Comparison of ENCODE assay signal across 1 cellular context in the genomic region with DNA sequence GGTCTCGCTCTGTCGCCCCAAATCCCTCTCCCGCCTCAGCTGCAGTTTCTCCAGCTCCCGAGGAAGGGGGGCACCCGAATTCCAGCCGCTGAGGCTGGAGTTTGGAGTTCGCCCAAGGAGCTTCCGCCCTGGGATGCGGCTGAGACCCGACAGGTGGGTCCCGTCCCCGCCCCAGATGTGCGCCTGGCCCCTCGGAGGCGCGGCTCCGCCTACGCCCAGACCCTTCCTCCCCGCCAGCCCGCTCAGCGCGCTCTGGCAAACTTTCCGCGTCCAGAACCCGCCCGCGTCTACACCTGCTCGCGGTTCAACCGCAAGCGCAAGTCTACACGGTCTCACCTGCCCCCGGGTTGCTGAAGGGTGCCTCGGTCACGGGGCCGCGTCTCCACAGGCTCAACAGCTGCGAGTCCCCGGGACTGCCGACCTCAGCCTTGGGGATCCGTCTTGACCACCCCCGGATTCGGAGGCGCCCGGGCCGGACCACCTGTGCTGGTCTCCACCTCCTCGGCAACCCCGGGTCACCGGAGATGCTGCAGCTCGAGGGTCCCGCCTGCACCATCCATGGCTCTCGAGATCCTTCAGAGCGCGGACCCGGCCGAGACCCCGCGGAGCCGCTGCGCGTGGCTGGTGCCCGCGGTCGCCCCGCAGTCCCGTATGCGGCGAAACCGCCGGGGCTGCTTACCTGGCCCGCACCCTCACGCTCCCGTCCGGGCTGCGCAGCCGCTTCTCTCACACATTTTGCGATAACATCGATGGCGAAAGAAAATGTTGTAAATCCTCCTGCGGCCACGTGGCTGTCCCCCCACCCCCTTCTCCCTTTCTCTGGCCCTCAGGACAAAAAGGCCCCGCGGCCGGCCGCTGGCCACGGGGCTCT.
TF ChIP-seq lines count a peak whose summit lies in the region.

No MANE protein-coding gene starts in this region.

TF ChIP-seq in HEK293, 187 proteins besides CTCF, POLR2A, EP300 and RAD21 (continued from another document and continues in another):
- TF ChIP-seq, protein P1, sequence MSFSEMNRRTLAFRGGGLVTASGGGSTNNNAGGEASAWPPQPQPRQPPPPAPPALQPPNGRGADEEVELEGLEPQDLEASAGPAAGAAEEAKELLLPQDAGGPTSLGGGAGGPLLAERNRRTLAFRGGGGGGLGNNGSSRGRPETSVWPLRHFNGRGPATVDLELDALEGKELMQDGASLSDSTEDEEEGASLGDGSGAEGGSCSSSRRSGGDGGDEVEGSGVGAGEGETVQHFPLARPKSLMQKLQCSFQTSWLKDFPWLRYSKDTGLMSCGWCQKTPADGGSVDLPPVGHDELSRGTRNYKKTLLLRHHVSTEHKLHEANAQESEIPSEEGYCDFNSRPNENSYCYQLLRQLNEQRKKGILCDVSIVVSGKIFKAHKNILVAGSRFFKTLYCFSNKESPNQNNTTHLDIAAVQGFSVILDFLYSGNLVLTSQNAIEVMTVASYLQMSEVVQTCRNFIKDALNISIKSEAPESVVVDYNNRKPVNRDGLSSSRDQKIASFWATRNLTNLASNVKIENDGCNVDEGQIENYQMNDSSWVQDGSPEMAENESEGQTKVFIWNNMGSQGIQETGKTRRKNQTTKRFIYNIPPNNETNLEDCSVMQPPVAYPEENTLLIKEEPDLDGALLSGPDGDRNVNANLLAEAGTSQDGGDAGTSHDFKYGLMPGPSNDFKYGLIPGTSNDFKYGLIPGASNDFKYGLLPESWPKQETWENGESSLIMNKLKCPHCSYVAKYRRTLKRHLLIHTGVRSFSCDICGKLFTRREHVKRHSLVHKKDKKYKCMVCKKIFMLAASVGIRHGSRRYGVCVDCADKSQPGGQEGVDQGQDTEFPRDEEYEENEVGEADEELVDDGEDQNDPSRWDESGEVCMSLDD (tag by site-specific recombination; IDR thresholded peaks at IDR 0.05): peak; percentile 48; the same call in 1 of the 2 replicates
- TF ChIP-seq ZNF274 (IDR thresholded peaks at IDR 0.05; ENCODE audit: low read length) (no peak), ZNF274 (tag by site-specific recombination; IDR thresholded peaks at IDR 0.05; ENCODE audit: borderline replicate concordance) (no peak), ZNF561 (tag by site-specific recombination; IDR thresholded peaks at IDR 0.05; ENCODE audit: borderline replicate concordance) (peak; percentile 91; the same call in 1 of the 2 replicates), ZBTB8A (tag by site-specific recombination; IDR thresholded peaks at IDR 0.05) (peak; percentile 66), ZNF621 (tag by site-specific recombination; IDR thresholded peaks at IDR 0.05) (no peak), ZNF140 (tag by site-specific recombination; IDR thresholded peaks at IDR 0.05) (no peak), ZFP41 (tag by site-specific recombination; IDR thresholded peaks at IDR 0.05; ENCODE audit: borderline replicate concordance) (no peak), ZNF747 (tag by site-specific recombination; IDR thresholded peaks at IDR 0.05) (no peak), FEZF1 (tag by site-specific recombination; IDR thresholded peaks at IDR 0.05) (no peak), ZNF341 (tag by site-specific recombination; IDR thresholded peaks at IDR 0.05; ENCODE audit: low read depth) (peak; percentile 37; the same call in 1 of the 2 replicates), ZNF239 (tag by site-specific recombination; IDR thresholded peaks at IDR 0.05) (no peak), ZNF629 (tag by site-specific recombination; IDR thresholded peaks at IDR 0.05) (peak; percentile 19; the same call in 1 of the 2 replicates), ZNF76 (tag by site-specific recombination; IDR thresholded peaks at IDR 0.05; ENCODE audit: borderline replicate concordance, low read depth) (no peak), SP2 (tag by site-specific recombination; IDR thresholded peaks at IDR 0.05) (peak; percentile 65), ZNF423 (tag by site-specific recombination; IDR thresholded peaks at IDR 0.05) (no peak), ZNF138 (tag by site-specific recombination; IDR thresholded peaks at IDR 0.05; ENCODE audit: borderline replicate concordance) (no peak), ZNF155 (tag by site-specific recombination; IDR thresholded peaks at IDR 0.05) (no peak), ZNF37A (tag by site-specific recombination; IDR thresholded peaks at IDR 0.05) (no peak), ZNF146 (tag by site-specific recombination; IDR thresholded peaks at IDR 0.05) (no peak), ZNF660 (tag by site-specific recombination; IDR thresholded peaks at IDR 0.05) (0 out of 2 replicates have a peak, but pooled peaks have one; percentile 46), MEIS1 (CRISPR knock-in tag; IDR thresholded peaks at IDR 0.05; ENCODE audit: borderline replicate concordance) (no peak), ZNF624 (tag by site-specific recombination; IDR thresholded peaks at IDR 0.05) (no peak), ZNF785 (tag by site-specific recombination; IDR thresholded peaks at IDR 0.05) (no peak), GLI2 (tag by site-specific recombination; IDR thresholded peaks at IDR 0.05; ENCODE audit: borderline replicate concordance, low read depth) (no peak), GLIS2 (tag by site-specific recombination; IDR thresholded peaks at IDR 0.05) (peak; percentile 77), ZNF221 (tag by site-specific recombination; IDR thresholded peaks at IDR 0.05; ENCODE audit: borderline replicate concordance) (no peak), ZNF843 (tag by site-specific recombination; IDR thresholded peaks at IDR 0.05) (no peak), HOXA7 (CRISPR knock-in tag; IDR thresholded peaks at IDR 0.05; ENCODE audit: borderline replicate concordance) (no peak), ZNF677 (tag by site-specific recombination; IDR thresholded peaks at IDR 0.05) (no peak), ZNF837 (tag by site-specific recombination; IDR thresholded peaks at IDR 0.05) (0 out of 2 replicates have a peak, but pooled peaks have one; percentile 47), GLIS1 (tag by site-specific recombination; IDR thresholded peaks at IDR 0.05) (peak; percentile 25; the same call in 1 of the 2 replicates)
- TF ChIP-seq, protein P2, sequence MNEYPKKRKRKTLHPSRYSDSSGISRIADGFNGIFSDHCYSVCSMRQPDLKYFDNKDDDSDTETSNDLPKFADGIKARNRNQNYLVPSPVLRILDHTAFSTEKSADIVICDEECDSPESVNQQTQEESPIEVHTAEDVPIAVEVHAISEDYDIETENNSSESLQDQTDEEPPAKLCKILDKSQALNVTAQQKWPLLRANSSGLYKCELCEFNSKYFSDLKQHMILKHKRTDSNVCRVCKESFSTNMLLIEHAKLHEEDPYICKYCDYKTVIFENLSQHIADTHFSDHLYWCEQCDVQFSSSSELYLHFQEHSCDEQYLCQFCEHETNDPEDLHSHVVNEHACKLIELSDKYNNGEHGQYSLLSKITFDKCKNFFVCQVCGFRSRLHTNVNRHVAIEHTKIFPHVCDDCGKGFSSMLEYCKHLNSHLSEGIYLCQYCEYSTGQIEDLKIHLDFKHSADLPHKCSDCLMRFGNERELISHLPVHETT (tag by site-specific recombination; IDR thresholded peaks at IDR 0.05): no peak
- TF ChIP-seq, protein P3, sequence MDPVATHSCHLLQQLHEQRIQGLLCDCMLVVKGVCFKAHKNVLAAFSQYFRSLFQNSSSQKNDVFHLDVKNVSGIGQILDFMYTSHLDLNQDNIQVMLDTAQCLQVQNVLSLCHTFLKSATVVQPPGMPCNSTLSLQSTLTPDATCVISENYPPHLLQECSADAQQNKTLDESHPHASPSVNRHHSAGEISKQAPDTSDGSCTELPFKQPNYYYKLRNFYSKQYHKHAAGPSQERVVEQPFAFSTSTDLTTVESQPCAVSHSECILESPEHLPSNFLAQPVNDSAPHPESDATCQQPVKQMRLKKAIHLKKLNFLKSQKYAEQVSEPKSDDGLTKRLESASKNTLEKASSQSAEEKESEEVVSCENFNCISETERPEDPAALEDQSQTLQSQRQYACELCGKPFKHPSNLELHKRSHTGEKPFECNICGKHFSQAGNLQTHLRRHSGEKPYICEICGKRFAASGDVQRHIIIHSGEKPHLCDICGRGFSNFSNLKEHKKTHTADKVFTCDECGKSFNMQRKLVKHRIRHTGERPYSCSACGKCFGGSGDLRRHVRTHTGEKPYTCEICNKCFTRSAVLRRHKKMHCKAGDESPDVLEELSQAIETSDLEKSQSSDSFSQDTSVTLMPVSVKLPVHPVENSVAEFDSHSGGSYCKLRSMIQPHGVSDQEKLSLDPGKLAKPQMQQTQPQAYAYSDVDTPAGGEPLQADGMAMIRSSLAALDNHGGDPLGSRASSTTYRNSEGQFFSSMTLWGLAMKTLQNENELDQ (tag by site-specific recombination; IDR thresholded peaks at IDR 0.05; ENCODE audit: low read depth): no peak
- TF ChIP-seq, protein P4, sequence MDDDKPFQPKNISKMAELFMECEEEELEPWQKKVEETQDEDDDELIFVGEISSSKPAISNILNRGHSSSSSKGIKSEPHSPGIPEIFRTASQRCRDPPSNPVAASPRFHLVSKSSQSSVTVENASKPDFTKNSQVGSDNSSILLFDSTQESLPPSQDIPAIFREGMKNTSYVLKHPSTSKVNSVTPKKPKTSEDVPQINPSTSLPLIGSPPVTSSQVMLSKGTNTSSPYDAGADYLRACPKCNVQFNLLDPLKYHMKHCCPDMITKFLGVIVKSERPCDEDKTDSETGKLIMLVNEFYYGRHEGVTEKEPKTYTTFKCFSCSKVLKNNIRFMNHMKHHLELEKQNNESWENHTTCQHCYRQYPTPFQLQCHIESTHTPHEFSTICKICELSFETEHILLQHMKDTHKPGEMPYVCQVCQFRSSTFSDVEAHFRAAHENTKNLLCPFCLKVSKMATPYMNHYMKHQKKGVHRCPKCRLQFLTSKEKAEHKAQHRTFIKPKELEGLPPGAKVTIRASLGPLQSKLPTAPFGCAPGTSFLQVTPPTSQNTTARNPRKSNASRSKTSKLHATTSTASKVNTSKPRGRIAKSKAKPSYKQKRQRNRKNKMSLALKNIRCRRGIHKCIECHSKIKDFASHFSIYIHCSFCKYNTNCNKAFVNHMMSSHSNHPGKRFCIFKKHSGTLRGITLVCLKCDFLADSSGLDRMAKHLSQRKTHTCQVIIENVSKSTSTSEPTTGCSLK (tag by site-specific recombination; IDR thresholded peaks at IDR 0.05): no peak
- TF ChIP-seq, protein P5, sequence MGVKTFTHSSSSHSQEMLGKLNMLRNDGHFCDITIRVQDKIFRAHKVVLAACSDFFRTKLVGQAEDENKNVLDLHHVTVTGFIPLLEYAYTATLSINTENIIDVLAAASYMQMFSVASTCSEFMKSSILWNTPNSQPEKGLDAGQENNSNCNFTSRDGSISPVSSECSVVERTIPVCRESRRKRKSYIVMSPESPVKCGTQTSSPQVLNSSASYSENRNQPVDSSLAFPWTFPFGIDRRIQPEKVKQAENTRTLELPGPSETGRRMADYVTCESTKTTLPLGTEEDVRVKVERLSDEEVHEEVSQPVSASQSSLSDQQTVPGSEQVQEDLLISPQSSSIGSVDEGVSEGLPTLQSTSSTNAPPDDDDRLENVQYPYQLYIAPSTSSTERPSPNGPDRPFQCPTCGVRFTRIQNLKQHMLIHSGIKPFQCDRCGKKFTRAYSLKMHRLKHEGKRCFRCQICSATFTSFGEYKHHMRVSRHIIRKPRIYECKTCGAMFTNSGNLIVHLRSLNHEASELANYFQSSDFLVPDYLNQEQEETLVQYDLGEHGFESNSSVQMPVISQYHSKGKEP (tag by site-specific recombination; IDR thresholded peaks at IDR 0.05): 0 out of 2 replicates have a peak, but pooled peaks have one; percentile 19
- TF ChIP-seq, protein P6, sequence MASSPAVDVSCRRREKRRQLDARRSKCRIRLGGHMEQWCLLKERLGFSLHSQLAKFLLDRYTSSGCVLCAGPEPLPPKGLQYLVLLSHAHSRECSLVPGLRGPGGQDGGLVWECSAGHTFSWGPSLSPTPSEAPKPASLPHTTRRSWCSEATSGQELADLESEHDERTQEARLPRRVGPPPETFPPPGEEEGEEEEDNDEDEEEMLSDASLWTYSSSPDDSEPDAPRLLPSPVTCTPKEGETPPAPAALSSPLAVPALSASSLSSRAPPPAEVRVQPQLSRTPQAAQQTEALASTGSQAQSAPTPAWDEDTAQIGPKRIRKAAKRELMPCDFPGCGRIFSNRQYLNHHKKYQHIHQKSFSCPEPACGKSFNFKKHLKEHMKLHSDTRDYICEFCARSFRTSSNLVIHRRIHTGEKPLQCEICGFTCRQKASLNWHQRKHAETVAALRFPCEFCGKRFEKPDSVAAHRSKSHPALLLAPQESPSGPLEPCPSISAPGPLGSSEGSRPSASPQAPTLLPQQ (tag by site-specific recombination; IDR thresholded peaks at IDR 0.05): peak; percentile 89
- TF ChIP-seq, protein P7, sequence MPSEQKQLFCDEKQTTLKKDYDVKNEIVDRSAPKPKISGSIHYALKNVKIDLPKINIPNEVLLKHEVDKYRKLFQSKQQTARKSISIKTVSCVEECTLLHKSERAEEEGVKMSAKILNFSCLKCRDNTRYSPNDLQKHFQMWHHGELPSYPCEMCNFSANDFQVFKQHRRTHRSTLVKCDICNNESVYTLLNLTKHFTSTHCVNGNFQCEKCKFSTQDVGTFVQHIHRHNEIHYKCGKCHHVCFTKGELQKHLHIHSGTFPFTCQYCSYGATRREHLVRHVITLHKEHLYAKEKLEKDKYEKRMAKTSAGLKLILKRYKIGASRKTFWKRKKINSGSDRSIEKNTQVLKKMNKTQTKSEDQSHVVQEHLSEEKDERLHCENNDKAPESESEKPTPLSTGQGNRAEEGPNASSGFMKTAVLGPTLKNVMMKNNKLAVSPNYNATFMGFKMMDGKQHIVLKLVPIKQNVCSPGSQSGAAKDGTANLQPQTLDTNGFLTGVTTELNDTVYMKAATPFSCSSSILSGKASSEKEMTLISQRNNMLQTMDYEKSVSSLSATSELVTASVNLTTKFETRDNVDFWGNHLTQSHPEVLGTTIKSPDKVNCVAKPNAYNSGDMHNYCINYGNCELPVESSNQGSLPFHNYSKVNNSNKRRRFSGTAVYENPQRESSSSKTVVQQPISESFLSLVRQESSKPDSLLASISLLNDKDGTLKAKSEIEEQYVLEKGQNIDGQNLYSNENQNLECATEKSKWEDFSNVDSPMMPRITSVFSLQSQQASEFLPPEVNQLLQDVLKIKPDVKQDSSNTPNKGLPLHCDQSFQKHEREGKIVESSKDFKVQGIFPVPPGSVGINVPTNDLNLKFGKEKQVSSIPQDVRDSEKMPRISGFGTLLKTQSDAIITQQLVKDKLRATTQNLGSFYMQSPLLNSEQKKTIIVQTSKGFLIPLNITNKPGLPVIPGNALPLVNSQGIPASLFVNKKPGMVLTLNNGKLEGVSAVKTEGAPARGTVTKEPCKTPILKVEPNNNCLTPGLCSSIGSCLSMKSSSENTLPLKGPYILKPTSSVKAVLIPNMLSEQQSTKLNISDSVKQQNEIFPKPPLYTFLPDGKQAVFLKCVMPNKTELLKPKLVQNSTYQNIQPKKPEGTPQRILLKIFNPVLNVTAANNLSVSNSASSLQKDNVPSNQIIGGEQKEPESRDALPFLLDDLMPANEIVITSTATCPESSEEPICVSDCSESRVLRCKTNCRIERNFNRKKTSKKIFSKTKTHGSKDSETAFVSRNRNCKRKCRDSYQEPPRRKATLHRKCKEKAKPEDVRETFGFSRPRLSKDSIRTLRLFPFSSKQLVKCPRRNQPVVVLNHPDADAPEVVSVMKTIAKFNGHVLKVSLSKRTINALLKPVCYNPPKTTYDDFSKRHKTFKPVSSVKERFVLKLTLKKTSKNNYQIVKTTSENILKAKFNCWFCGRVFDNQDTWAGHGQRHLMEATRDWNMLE (tag by site-specific recombination; conservative IDR thresholded peaks at IDR 0.05; ENCODE audit: low read depth): no peak
